In genomic region chr6:36442671-36443497, GRCh38 we compare ENCODE assay signal across 1 cellular context.
A peak's percentile ranks its signal among the peaks of the same experiment; 100 is the strongest.
TF ChIP-seq lines count a peak whose summit lies in the region.

Gene KCTD20 (plus strand): TSS chr6:36443000. CDS start chr6:36470098, 27,098 bp downstream.
Gene PXT1 (minus strand): TSS chr6:36442854. CDS start chr6:36426082, 16,772 bp downstream.

TF ChIP-seq in HCT116, 20 proteins besides CTCF, POLR2A, EP300 and RAD21 (continued from another document):
- no peak for TF ChIP-seq ZBTB33 (IDR thresholded peaks at IDR 0.05; ENCODE audit: extremely low read depth, insufficient replicate concordance, low read length)
- TF ChIP-seq FOSL1 (IDR thresholded peaks at IDR 0.05; ENCODE audit: low read depth) = peak; percentile 84
- peak; percentile 81 for TF ChIP-seq SRF (IDR thresholded peaks at IDR 0.05; ENCODE audit: low read depth)
- TF ChIP-seq SIN3A (IDR thresholded peaks at IDR 0.05; ENCODE audit: low read depth) = peak; percentile 74
- no peak for TF ChIP-seq EGR1 (IDR thresholded peaks at IDR 0.05; ENCODE audit: low read depth)
- peak; percentile 70 for TF ChIP-seq SP1 (IDR thresholded peaks at IDR 0.05; ENCODE audit: low read depth)
- no peak for TF ChIP-seq ELF1 (IDR thresholded peaks at IDR 0.05; ENCODE audit: borderline replicate concordance, low read depth)
- no peak for TF ChIP-seq CEBPB (IDR thresholded peaks at IDR 0.05; ENCODE audit: low read depth)
- TF ChIP-seq ZNF274 (IDR thresholded peaks at IDR 0.05; ENCODE audit: low read depth, low read length) = no peak
- peak; percentile 91 for TF ChIP-seq POLR2AphosphoS5 (IDR thresholded peaks at IDR 0.05; ENCODE audit: low read depth, low read length)
- peak; percentile 77 for TF ChIP-seq YY1 (IDR thresholded peaks at IDR 0.05; ENCODE audit: extremely low read depth, insufficient replicate concordance, low read depth, low read length)
- TF ChIP-seq ZFX (IDR thresholded peaks at IDR 0.05) = peak; percentile 88
